ENCODE assay signal across 7 cellular contexts in the genomic region with DNA sequence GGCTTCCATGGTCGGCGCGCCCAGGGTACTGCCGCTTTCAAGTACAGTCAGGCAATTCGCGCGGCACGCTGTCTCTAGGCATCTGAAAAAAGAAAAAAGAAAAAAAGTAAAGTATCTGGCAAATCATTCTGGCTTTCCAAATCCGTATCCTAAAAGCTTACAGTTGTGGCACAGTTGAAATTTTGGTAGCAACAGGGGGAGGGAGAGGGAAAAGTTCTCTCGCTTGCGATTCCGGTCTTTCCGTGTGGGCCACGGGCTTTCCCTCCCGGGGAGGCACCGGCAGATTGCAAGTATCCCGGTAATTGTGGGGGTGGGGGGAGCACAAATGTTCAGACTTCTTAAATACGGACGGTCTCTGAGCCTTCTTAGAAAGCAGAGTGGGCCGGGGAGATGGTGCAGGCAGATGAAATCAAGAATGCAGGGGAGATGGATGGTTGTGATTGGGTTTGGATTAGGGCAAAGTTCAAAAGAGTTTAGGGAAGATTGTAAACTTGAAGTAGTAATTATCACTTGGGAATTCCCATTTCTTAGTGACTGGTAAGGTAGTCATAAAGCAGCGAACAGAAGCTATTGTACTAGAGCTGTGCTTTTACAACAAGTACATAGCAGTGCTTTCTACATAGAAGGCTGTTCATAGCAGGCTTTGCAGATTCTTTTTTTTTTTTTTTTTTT. TPM values are rescaled to one million over a fixed set of nuclear protein-coding genes. Genes with fewer than 3 reads are reported as not detected.
DNase-seq lines count a peak whose midpoint lies in the region; ATAC-seq and TF ChIP-seq lines count a peak whose summit lies in the region.

No MANE protein-coding gene starts in this region.

- DNase-seq in H7: peak; percentile 38
- DNase-seq in activated CD4-positive, alpha-beta T cell treated with anti-CD3 and anti-CD28 coated beads, Interleukin-2, amount 10 ng/mL, durations not matched to agents 24 days and 14 days: peak; percentile 64
- DNase-seq in fibroblast of villous mesenchyme (ENCODE audit: low read depth): peak; percentile 59
- no peak for DNase-seq in skeletal muscle cell (ENCODE audit: low read depth)

- peak overlapping the region; percentile 86 for H3K4me3 Mint-ChIP-seq in activated CD4-positive, alpha-beta T cell treated with anti-CD3 and anti-CD28 coated beads, Interleukin-2, amount 10 ng/mL, durations not matched to agents 24 days and 14 days

- peaks cover 37% of the 10 kb centered on the region for H3K4me1 Mint-ChIP-seq in activated CD4-positive, alpha-beta T cell treated with anti-CD3 and anti-CD28 coated beads, Interleukin-2, amount 10 ng/mL, durations not matched to agents 24 days and 14 days

- peak overlapping the region; percentile 88 for H3K4me3 ChIP-seq in H7 (ENCODE audit: insufficient read depth, low read depth, low read length)
- H3K4me3 ChIP-seq in fibroblast of villous mesenchyme (ENCODE audit: low read depth, low read length): peak overlapping the region; percentile 71
- peak overlapping the region; percentile 80 for H3K4me3 ChIP-seq in skeletal muscle cell (ENCODE audit: low read depth, low read length)

- TF ChIP-seq CTCF in fibroblast of villous mesenchyme (IDR thresholded peaks at IDR 0.05; ENCODE audit: insufficient read depth, low read depth, low read length): no peak

- H3K27me3 ChIP-seq in H7 (ENCODE audit: control insufficient read depth, insufficient read depth, low read length): peaks cover 25% of the 10 kb centered on the region; the same call in 1 of the 2 replicates

- peak overlapping the region; percentile 0 for H3K27ac Mint-ChIP-seq in activated CD4-positive, alpha-beta T cell treated with anti-CD3 and anti-CD28 coated beads, Interleukin-2, amount 10 ng/mL, durations not matched to agents 24 days and 14 days

- ATAC-seq in HG02884 (IDR thresholded peaks at IDR 0.05; ENCODE audit: unreplicated experiment) (no peak), HG03039 (IDR thresholded peaks at IDR 0.05; ENCODE audit: unreplicated experiment) (no peak), GM19035 (IDR thresholded peaks at IDR 0.05; ENCODE audit: unreplicated experiment) (no peak)

- intact Hi-C loops in activated CD4-positive, alpha-beta T cell treated with anti-CD3 and anti-CD28 coated beads, Interleukin-2, amount 10 ng/mL, durations not matched to agents 24 days and 14 days (cut with micrococcal nuclease): loop anchor here (1.0 to 5.0 kb wide), 7 partner anchors 18 to 889 kb away; a partner anchor contains a TSS

- peaks cover 15% of the 10 kb centered on the region for H3K27me3 Mint-ChIP-seq in activated CD4-positive, alpha-beta T cell treated with anti-CD3 and anti-CD28 coated beads, Interleukin-2, amount 10 ng/mL, durations not matched to agents 24 days and 14 days

- peaks cover 43% of the 10 kb centered on the region for H3K36me3 Mint-ChIP-seq in activated CD4-positive, alpha-beta T cell treated with anti-CD3 and anti-CD28 coated beads, Interleukin-2, amount 10 ng/mL, durations not matched to agents 24 days and 14 days (ENCODE audit: low read depth)

- H3K36me3 ChIP-seq in H7 (replicated peaks; ENCODE audit: control insufficient read depth, insufficient read depth, low read length): no peaks in the 10 kb centered on the region

- no peaks in the 10 kb centered on the region for H3K9me3 Mint-ChIP-seq in activated CD4-positive, alpha-beta T cell treated with anti-CD3 and anti-CD28 coated beads, Interleukin-2, amount 10 ng/mL, durations not matched to agents 24 days and 14 days

RNA-seq across cellular contexts. Expression of a gene that starts 1.2 kb away (rescaled TPM):
- 86.0 and 138 TPM in 2 replicates for total RNA-seq in H7 (2014; rRNA removed; shearing (Covaris generic))
- 11.5 and 16.5 TPM in 2 replicates for total RNA-seq in activated CD4-positive, alpha-beta T cell treated with anti-CD3 and anti-CD28 coated beads, Interleukin-2, amount 10 ng/mL, durations not matched to agents 24 days and 14 days
- 37.6 and 45.1 TPM in 2 replicates for total RNA-seq in fibroblast of villous mesenchyme
